13 cellular contexts compared by ENCODE assay signal in the genomic region with DNA sequence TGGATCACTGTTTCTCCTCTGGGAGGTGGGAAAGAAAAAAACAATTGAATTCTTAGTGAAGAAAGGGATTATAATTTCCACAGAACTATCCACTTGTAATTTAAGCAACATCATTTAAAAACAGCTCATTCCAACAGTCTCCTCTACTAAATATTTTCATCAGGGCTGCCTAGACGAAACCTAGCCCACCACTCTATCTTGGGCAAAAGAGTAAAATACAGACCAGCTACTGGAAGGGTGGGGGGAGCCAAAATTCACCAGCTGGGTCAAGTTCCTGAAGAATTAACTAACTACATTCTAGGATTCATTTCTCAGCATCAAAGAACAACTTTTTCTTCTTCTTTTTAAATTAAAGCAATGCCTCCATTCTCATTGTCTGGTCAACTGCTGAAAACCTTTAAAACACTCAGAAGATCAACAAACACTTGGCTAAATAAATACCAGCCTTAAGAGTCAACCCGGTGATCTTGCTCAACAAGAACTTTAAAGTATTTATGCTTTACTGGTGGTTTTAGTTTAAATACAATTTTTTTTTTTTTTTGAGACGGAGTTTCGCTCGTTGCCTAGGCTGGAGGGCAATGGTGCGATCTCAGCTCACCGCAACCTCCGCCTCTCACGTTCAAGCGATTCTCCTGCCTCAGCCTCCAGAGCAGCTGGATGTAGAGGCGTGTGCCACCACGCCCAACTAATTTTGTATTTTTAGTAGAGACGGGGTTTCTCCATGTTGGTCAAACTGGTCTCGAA. TPM values are rescaled to one million over a fixed set of nuclear protein-coding genes. Genes with fewer than 3 reads are reported as not detected.
DNase-seq lines count a peak whose midpoint lies in the region; ATAC-seq and TF ChIP-seq lines count a peak whose summit lies in the region.
"Had no signal": no experiment of that assay in that cellular context is flagged by ENCODE, and none has a peak within 500 bp of the region (broad histone marks: within the 10 kb centered on the region; RNA-seq: fewer than 3 reads in every experiment).

No MANE protein-coding gene starts in this region.

- DNase-seq in activated naive CD8-positive, alpha-beta T cell treated with anti-CD3 and anti-CD28 coated beads for 36 hours, result no peak
- peak; percentile 62 to 81 for DNase-seq in foreskin fibroblast
- DNase-seq in smooth muscle cell of the brain vasculature (ENCODE audit: low read depth, low spot score), result peak; percentile 54
- DNase-seq in DMS153 (lab: John Stamatoyannopoulos, UW), result no peak
- no peak for DNase-seq in NCI-H2107 (lab: John Stamatoyannopoulos, UW)
- DNase-seq: activated CD8-positive, alpha-beta memory T cell treated with anti-CD3 and anti-CD28 coated beads, Interleukin-2, amount 10 ng/mL, durations not matched to agents 7 days and 5 days; BE2C; stimulated activated CD8-positive, alpha-beta memory T cell treated with anti-CD3 and anti-CD28 coated beads, Interleukin-4, amount 100 ng/mL, for 48 hours had no signal

- H3K4me3 Mint-ChIP-seq in activated naive CD8-positive, alpha-beta T cell, result peak overlapping the region; percentile 56
- no peak overlapping the region for H3K4me3 Mint-ChIP-seq in activated naive CD8-positive, alpha-beta T cell treated with anti-CD3 and anti-CD28 coated beads for 36 hours
- H3K4me3 Mint-ChIP-seq: activated CD8-positive, alpha-beta memory T cell treated with anti-CD3 and anti-CD28 coated beads, Interleukin-2, amount 10 ng/mL, durations not matched to agents 7 days and 5 days had no signal

- H3K4me3 ChIP-seq in WI38 (ENCODE audit: low read depth, low read length), result peak overlapping the region; percentile 24
- peak overlapping the region in 1 of 2 donors; percentile 13 for H3K4me3 ChIP-seq in foreskin fibroblast (ENCODE audit: low read depth in 1 of 2, low read length in 2 of 2)
- H3K4me3 ChIP-seq: lung, skin epidermis had no signal

- H3K36me3 Mint-ChIP-seq in activated naive CD8-positive, alpha-beta T cell, result peaks cover 25% of the 10 kb centered on the region
- peaks cover 49% of the 10 kb centered on the region for H3K36me3 Mint-ChIP-seq in activated naive CD8-positive, alpha-beta T cell treated with anti-CD3 and anti-CD28 coated beads for 36 hours

- no peaks in the 10 kb centered on the region for H3K27me3 Mint-ChIP-seq in activated naive CD8-positive, alpha-beta T cell
- no peaks in the 10 kb centered on the region for H3K27me3 Mint-ChIP-seq in activated naive CD8-positive, alpha-beta T cell treated with anti-CD3 and anti-CD28 coated beads for 36 hours
- H3K27me3 Mint-ChIP-seq: activated CD8-positive, alpha-beta memory T cell treated with anti-CD3 and anti-CD28 coated beads, Interleukin-2, amount 10 ng/mL, durations not matched to agents 7 days and 5 days had no signal

- no peaks in the 10 kb centered on the region for H3K9me3 Mint-ChIP-seq in activated naive CD8-positive, alpha-beta T cell (ENCODE audit: low read depth)
- H3K9me3 Mint-ChIP-seq in activated naive CD8-positive, alpha-beta T cell treated with anti-CD3 and anti-CD28 coated beads for 36 hours, result no peaks in the 10 kb centered on the region

- TF ChIP-seq CTCF in WI38 (IDR thresholded peaks at IDR 0.05; ENCODE audit: low read depth, low read length) (no peak), foreskin fibroblast (IDR thresholded peaks at IDR 0.05; ENCODE audit: low read depth, low read length) (no peak)

- peaks cover 93% of the 10 kb centered on the region for H3K4me1 Mint-ChIP-seq in activated naive CD8-positive, alpha-beta T cell (ENCODE audit: low read depth)
- peaks cover 74% of the 10 kb centered on the region for H3K4me1 Mint-ChIP-seq in activated naive CD8-positive, alpha-beta T cell treated with anti-CD3 and anti-CD28 coated beads for 36 hours

- H3K27ac Mint-ChIP-seq in activated naive CD8-positive, alpha-beta T cell, result peak overlapping the region; percentile 79
- no peak overlapping the region for H3K27ac Mint-ChIP-seq in activated naive CD8-positive, alpha-beta T cell treated with anti-CD3 and anti-CD28 coated beads for 36 hours
- H3K27ac Mint-ChIP-seq: activated CD8-positive, alpha-beta memory T cell treated with anti-CD3 and anti-CD28 coated beads, Interleukin-2, amount 10 ng/mL, durations not matched to agents 7 days and 5 days had no signal

- ATAC-seq in HG02973 (IDR thresholded peaks at IDR 0.05; ENCODE audit: unreplicated experiment), result no peak
- ATAC-seq: activated CD8-positive, alpha-beta memory T cell treated with anti-CD3 and anti-CD28 coated beads, Interleukin-2, amount 10 ng/mL, durations not matched to agents 7 days and 5 days had no signal

RNA-seq across cellular contexts. Expression of a gene that starts 25.2 kb away (rescaled TPM):
- 10 to 100 TPM; 60.9 to 65.5 TPM for total RNA-seq in activated naive CD8-positive, alpha-beta T cell treated with anti-CD3 and anti-CD28 coated beads for 36 hours

Comparison
In these comparisons a context has a peak if more than half of its experiments do, and no peak if none do; other contexts are left out.
1. DNase-seq: peak in foreskin fibroblast (2 of 2) and smooth muscle cell of the brain vasculature (single experiment); none in activated naive CD8-positive, alpha-beta T cell treated with anti-CD3 and anti-CD28 coated beads for 36 hours (single experiment), DMS153 (single experiment) and NCI-H2107 (single experiment).